ENCODE assay signal across 1 cellular context in the genomic region with DNA sequence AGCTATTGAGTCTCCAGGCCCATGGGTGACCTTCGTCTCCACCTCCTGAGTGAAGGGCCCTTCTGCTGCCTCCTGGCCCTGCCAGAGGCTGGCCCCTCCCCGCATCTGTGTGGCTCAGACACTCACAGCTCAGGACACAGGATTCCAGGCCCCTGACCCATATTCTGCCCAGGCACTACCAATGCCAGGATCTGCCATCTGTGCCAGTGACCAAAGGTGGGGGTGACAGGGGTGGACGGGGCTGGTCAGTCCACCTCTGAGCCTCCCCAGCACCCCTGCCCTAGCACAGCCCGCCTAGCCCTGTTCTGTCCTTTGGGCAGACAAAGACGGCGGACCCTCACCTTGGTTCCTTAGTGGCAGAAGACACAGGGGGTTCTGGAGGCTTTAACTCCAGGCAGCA.
TF ChIP-seq lines count a peak whose summit lies in the region.

No MANE protein-coding gene starts in this region.

TF ChIP-seq in GM12878, 131 proteins besides CTCF, POLR2A, EP300 and RAD21:
- TF ChIP-seq SIN3A (IDR thresholded peaks at IDR 0.05; ENCODE audit: low read depth, low read length): no peak
- TF ChIP-seq, protein P1, sequence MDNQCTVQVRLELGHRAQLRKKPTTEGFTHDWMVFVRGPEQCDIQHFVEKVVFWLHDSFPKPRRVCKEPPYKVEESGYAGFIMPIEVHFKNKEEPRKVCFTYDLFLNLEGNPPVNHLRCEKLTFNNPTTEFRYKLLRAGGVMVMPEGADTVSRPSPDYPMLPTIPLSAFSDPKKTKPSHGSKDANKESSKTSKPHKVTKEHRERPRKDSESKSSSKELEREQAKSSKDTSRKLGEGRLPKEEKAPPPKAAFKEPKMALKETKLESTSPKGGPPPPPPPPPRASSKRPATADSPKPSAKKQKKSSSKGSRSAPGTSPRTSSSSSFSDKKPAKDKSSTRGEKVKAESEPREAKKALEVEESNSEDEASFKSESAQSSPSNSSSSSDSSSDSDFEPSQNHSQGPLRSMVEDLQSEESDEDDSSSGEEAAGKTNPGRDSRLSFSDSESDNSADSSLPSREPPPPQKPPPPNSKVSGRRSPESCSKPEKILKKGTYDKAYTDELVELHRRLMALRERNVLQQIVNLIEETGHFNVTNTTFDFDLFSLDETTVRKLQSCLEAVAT (IDR thresholded peaks at IDR 0.05): peak; percentile 63; the same call in 1 of the 2 replicates
